Comparison of ENCODE assay signal across 8 cellular contexts in the genomic region with DNA sequence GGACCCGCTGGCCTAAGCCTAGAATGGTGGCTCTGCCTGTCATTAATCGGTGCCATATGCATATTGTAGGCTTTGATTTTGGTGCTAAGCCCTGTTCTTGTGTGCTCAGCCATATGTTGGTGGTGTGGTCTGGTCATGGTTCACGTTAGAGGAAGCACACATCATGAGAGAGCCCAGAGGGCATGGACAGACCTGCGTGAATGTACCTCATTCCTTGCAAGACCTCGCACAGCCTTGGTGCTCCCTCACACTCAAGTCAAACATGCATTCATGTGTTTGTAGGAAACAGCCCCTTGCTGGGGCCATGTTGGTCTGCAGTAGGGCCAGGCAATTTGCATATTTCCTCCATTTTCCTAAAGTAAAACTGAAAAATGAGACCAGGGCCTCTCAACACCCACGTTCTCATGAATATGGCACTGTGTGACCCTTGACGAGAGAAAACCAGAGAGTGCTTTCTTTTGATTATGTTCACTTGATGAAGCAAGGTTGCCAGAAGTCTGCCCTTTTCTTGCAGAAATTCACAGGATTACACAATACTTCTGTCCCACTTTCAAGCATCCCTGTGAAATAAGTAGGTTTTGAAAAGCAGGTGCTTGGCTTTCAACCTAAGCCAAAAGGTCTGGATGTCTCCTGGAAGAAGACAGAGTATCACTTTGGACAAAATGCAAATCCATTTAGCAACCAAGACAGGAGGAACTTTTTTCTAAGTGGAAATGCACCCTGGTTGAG.
DNase-seq lines count a peak whose midpoint lies in the region; ATAC-seq and TF ChIP-seq lines count a peak whose summit lies in the region.

No MANE protein-coding gene starts in this region.

- H3K4me1 ChIP-seq in right atrium auricular region (no peaks in the 10 kb centered on the region), vagina (no peaks in the 10 kb centered on the region), thyroid gland (no peaks in the 10 kb centered on the region)

- no peak overlapping the region for H3K27ac ChIP-seq in right atrium auricular region
- no peak overlapping the region for H3K27ac ChIP-seq in vagina
- H3K27ac ChIP-seq in thyroid gland: no peak overlapping the region

- TF ChIP-seq POLR2A in vagina (IDR thresholded peaks at IDR 0.05) (no peak), thyroid gland (IDR thresholded peaks at IDR 0.05) (no peak)

- H3K4me3 ChIP-seq in right atrium auricular region (no peak overlapping the region), vagina (no peak overlapping the region), thyroid gland (replicated peaks in 1 of 3) (no peak overlapping the region)

- intact Hi-C loops in Right ventricle myocardium superior (cut with DNase I): no loop called here
- intact Hi-C loops in vagina (cut with DNase I): no loop called here
- intact Hi-C loops in thyroid gland (cut with DNase I): no loop called here

- DNase-seq in right atrium auricular region (ENCODE audit: low spot score) (peak; percentile 55), Right ventricle myocardium superior (no peak), vagina (ENCODE audit: extremely low spot score in 2 of 2) (peak; percentile 9 to 79), NCI-H446 (lab: John Stamatoyannopoulos, UW) (no peak), HuH-7 (ENCODE audit: low spot score) (no peak), thyroid gland (no peak)

- H3K36me3 ChIP-seq in right atrium auricular region (peaks cover 57% of the 10 kb centered on the region), vagina (no peaks in the 10 kb centered on the region), thyroid gland (no peaks in the 10 kb centered on the region)

- H3K9me3 ChIP-seq in right atrium auricular region (no peaks in the 10 kb centered on the region), vagina (no peaks in the 10 kb centered on the region), thyroid gland (no peaks in the 10 kb centered on the region)

- ATAC-seq in Right ventricle myocardium superior (ENCODE audit: poor library complexity) (no peak), GM21717 (IDR thresholded peaks at IDR 0.05; ENCODE audit: unreplicated experiment) (peak; percentile 91), HG03521 (IDR thresholded peaks at IDR 0.05; ENCODE audit: unreplicated experiment) (peak; percentile 82)

- H3K27me3 ChIP-seq in right atrium auricular region (no peaks in the 10 kb centered on the region), vagina (no peaks in the 10 kb centered on the region), thyroid gland (no peaks in the 10 kb centered on the region)

- TF ChIP-seq CTCF in right atrium auricular region (IDR thresholded peaks at IDR 0.05): no peak
- TF ChIP-seq CTCF in vagina (IDR thresholded peaks at IDR 0.05): no peak
- no peak for TF ChIP-seq CTCF in thyroid gland (IDR thresholded peaks at IDR 0.05)

- 88 to 94% methylated on average over 6 of the region's 7 CpGs for WGBS in thyroid gland, 2 donors

Comparison
In these comparisons a context has a peak if more than half of its experiments do, and no peak if none do; other contexts are left out.
1. DNase-seq: peak in right atrium auricular region (single experiment) and vagina (2 of 2); none in Right ventricle myocardium superior (single experiment), NCI-H446 (0 of 2), HuH-7 (single experiment) and thyroid gland (0 of 2).